18 cellular contexts compared by ENCODE assay signal in the genomic region with DNA sequence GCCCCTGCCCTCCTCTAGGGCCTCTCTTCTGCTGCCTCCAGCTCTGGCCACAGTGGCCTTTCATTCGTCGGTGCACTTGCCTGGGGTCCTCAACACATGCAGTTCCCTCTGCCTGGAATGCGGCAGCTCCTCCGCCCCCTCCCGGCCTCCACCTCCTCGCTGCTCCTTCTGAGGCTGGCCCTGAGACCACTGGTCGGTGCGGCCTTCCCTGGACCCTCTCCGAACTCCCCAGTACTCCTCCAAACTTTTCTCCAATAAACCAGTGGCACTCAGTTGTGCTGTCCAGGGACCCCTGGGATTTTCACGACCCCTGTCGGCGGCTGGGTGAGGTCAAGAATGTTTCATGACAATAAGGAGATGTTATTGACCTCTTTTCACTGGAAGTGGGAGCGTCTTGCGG. TPM values are rescaled to one million over a fixed set of nuclear protein-coding genes. Genes with fewer than 3 reads are reported as not detected.
A peak's percentile ranks its signal among the peaks of the same experiment; 100 is the strongest.
DNase-seq lines count a peak whose midpoint lies in the region; ATAC-seq, FAIRE-seq and TF ChIP-seq lines count a peak whose summit lies in the region.
"Had no signal": no experiment of that assay in that cellular context is flagged by ENCODE, and none has a peak within 500 bp of the region (broad histone marks: within the 10 kb centered on the region; RNA-seq: fewer than 3 reads in every experiment).

No MANE protein-coding gene starts in this region.

- H3K36me3 ChIP-seq in H7 (replicated peaks; ENCODE audit: control insufficient read depth, insufficient read depth, low read length) (peaks cover under 1% of the 10 kb centered on the region; the same call in 1 of the 2 replicates), astrocyte (ENCODE audit: insufficient read depth, low read length) (peaks cover 5% of the 10 kb centered on the region), iPS-20b (ENCODE audit: insufficient read depth, low read depth, low read length) (peaks cover 19% of the 10 kb centered on the region)

- no peak overlapping the region for H2AFZ ChIP-seq in astrocyte (ENCODE audit: low read depth, low read length)

- no peak overlapping the region for H3K27ac ChIP-seq in astrocyte (ENCODE audit: low read depth, low read length)
- H3K27ac ChIP-seq in iPS-20b (ENCODE audit: low read length): no peak overlapping the region
- H3K27ac ChIP-seq: BLaER1 treated with 17β-estradiol and CSF1 and Interleukin-3, amounts not matched to agents 10 nM and 100 nM had no signal

- H3K4me1 ChIP-seq in astrocyte (ENCODE audit: insufficient read depth, low read length) (peaks cover 5% of the 10 kb centered on the region), iPS-20b (ENCODE audit: insufficient read depth, low read length) (peaks cover 5% of the 10 kb centered on the region; the same call in 1 of the 2 replicates)
- H3K4me1 ChIP-seq: BLaER1 treated with 17β-estradiol and CSF1 and Interleukin-3, amounts not matched to agents 10 nM and 100 nM; HAP-1 had no signal

- no peaks in the 10 kb centered on the region for H3K4me1 Mint-ChIP-seq in astrocyte (ENCODE audit: low read depth, unreplicated experiment)
- no peaks in the 10 kb centered on the region for H3K4me1 Mint-ChIP-seq in progenitor cell of endocrine pancreas (ENCODE audit: low read depth)

- H3K27ac Mint-ChIP-seq in astrocyte (ENCODE audit: unreplicated experiment): no peak overlapping the region
- peak overlapping the region; percentile 77 for H3K27ac Mint-ChIP-seq in progenitor cell of endocrine pancreas

- no peaks in the 10 kb centered on the region for H3K79me2 ChIP-seq in astrocyte (ENCODE audit: insufficient read depth, low read length)

- H3K36me3 Mint-ChIP-seq in astrocyte (ENCODE audit: low read depth, unreplicated experiment) (peaks cover 4% of the 10 kb centered on the region), progenitor cell of endocrine pancreas (ENCODE audit: insufficient read depth) (no peaks in the 10 kb centered on the region)

- TF ChIP-seq CTCF in astrocyte (IDR thresholded peaks at IDR 0.05; ENCODE audit: insufficient read depth, low read depth, low read length) (no peak), progenitor cell of endocrine pancreas (IDR thresholded peaks at IDR 0.05; ENCODE audit: unreplicated experiment) (no peak)

- FAIRE-seq in astrocyte (lab: Jason Lieb, UNC) (no peak), frontal cortex (lab: Jason Lieb, UNC) (no peak)

- peak overlapping the region; percentile 81 for H3K4me2 ChIP-seq in astrocyte (ENCODE audit: low read length)
- H3K4me2 ChIP-seq: BLaER1 treated with 17β-estradiol and CSF1 and Interleukin-3, amounts not matched to agents 10 nM and 100 nM had no signal

- no peak overlapping the region for H3K4me3 Mint-ChIP-seq in astrocyte (ENCODE audit: unreplicated experiment)
- H3K4me3 Mint-ChIP-seq in progenitor cell of endocrine pancreas (ENCODE audit: low read depth): no peak overlapping the region
- H3K4me3 Mint-ChIP-seq: CD8-positive, alpha-beta memory T cell had no signal

- no peaks in the 10 kb centered on the region for H3K9me3 ChIP-seq in astrocyte (ENCODE audit: insufficient read depth, low read depth, low read length)
- no peaks in the 10 kb centered on the region for H3K9me3 ChIP-seq in iPS-20b (ENCODE audit: insufficient read depth, low read depth, low read length)
- H3K9me3 ChIP-seq: HAP-1 had no signal

- peaks cover 3% of the 10 kb centered on the region; the same call in 1 of the 2 replicates for H3K27me3 ChIP-seq in H7 (ENCODE audit: control insufficient read depth, insufficient read depth, low read length)
- H3K27me3 ChIP-seq in astrocyte (ENCODE audit: insufficient read depth, low read length): peaks cover 3% of the 10 kb centered on the region
- H3K27me3 ChIP-seq in iPS-20b (ENCODE audit: insufficient read depth, low read length): peaks cover 15% of the 10 kb centered on the region
- H3K27me3 ChIP-seq: BLaER1 treated with 17β-estradiol and CSF1 and Interleukin-3, amounts not matched to agents 10 nM and 100 nM had no signal

- DNase-seq in H7 (peak; percentile 55), astrocyte (ENCODE audit: low read depth) (no peak), progenitor cell of endocrine pancreas (ENCODE audit: low spot score, unreplicated experiment) (no peak), frontal cortex (ENCODE audit: low spot score in 2 of 2) (no peak)
- no peak for DNase-seq in activated effector memory CD4-positive, alpha-beta T cell treated with anti-CD3 and anti-CD28 coated beads, Interleukin-2, amount 50 U/mL, for 16 hours
- DNase-seq: CD8-positive, alpha-beta memory T cell; NCI-H1048; NCI-H1436; NCI-H1930; NCI-H226; NCI-H524; NCI-H82; SHP77 had no signal

- H3K9ac ChIP-seq in astrocyte (ENCODE audit: low read length) (no peak overlapping the region), iPS-20b (ENCODE audit: low read depth, low read length) (no peak overlapping the region)
- H3K9ac ChIP-seq: BLaER1 treated with 17β-estradiol and CSF1 and Interleukin-3, amounts not matched to agents 10 nM and 100 nM had no signal

- H3K27me3 Mint-ChIP-seq in astrocyte (ENCODE audit: low read depth, unreplicated experiment) (peaks cover 13% of the 10 kb centered on the region), progenitor cell of endocrine pancreas (peaks cover 6% of the 10 kb centered on the region)

- H3K9me3 Mint-ChIP-seq in astrocyte (ENCODE audit: unreplicated experiment) (no peaks in the 10 kb centered on the region), progenitor cell of endocrine pancreas (ENCODE audit: low read depth) (no peaks in the 10 kb centered on the region)
- H3K9me3 Mint-ChIP-seq: CD8-positive, alpha-beta memory T cell had no signal

- ATAC-seq in HG03196 (IDR thresholded peaks at IDR 0.05; ENCODE audit: unreplicated experiment) (no peak), GM18867 (IDR thresholded peaks at IDR 0.05; ENCODE audit: unreplicated experiment) (no peak)

- H4K20me1 ChIP-seq in astrocyte (ENCODE audit: insufficient read depth, low read length): no peaks in the 10 kb centered on the region

- H3K4me3 ChIP-seq in H7 (ENCODE audit: insufficient read depth, low read depth, low read length) (no peak overlapping the region), astrocyte (ENCODE audit: insufficient read depth, low read depth, low read length) (no peak overlapping the region), iPS-20b (ENCODE audit: low read length) (peak overlapping the region; percentile 55; the same call in 1 of the 2 replicates)
- H3K4me3 ChIP-seq: BLaER1 treated with 17β-estradiol and CSF1 and Interleukin-3, amounts not matched to agents 10 nM and 100 nM had no signal

RNA-seq across cellular contexts. Expression of a gene that starts 53.5 kb away (rescaled TPM):
- 18.5 and 26.1 TPM in 2 replicates for total RNA-seq in H7 (2014; rRNA removed; shearing (Covaris generic))
- 24.0 and 26.3 TPM in 2 replicates for total RNA-seq in astrocyte
- total RNA-seq in progenitor cell of endocrine pancreas: 22.4 and 23.2 TPM in 2 replicates
- total RNA-seq in frontal cortex: 12.6 TPM
